In genomic region chr3:158097571-158098553, GRCh38 we compare ENCODE assay signal across 8 cellular contexts. TPM values are rescaled to one million over a fixed set of nuclear protein-coding genes. Genes with fewer than 3 reads are reported as not detected.
A peak's percentile ranks its signal among the peaks of the same experiment; 100 is the strongest.
DNase-seq lines count a peak whose midpoint lies in the region; ATAC-seq and TF ChIP-seq lines count a peak whose summit lies in the region.

No MANE protein-coding gene starts in this region.

- 14% methylated on average over 68 of the region's 68 CpGs for WGBS in right cardiac atrium

- TF ChIP-seq POLR2A in Peyer's patch (IDR thresholded peaks at IDR 0.05) (no peak), gastrocnemius medialis (IDR thresholded peaks at IDR 0.05) (no peak)

- TF ChIP-seq CTCF in BJ (IDR thresholded peaks at IDR 0.05; ENCODE audit: insufficient read depth, low read depth, low read length) (no peak), Peyer's patch (IDR thresholded peaks at IDR 0.05) (peak in 1 of 6 experiments; percentile 7), gastrocnemius medialis (IDR thresholded peaks at IDR 0.05 in 4 of 5, conservative IDR thresholded peaks at IDR 0.05 in 1 of 5) (no peak)

- peaks cover 0 to 23% (median 4%) of the 10 kb centered on the region in 4 donors for H3K4me1 ChIP-seq in Peyer's patch
- H3K4me1 ChIP-seq in right cardiac atrium (ENCODE audit: control insufficient read depth, insufficient read depth, low read length) = no peaks in the 10 kb centered on the region
- H3K4me1 ChIP-seq in gastrocnemius medialis = peaks cover 4 to 11% of the 10 kb centered on the region in 2 donors

- H3K4me3 ChIP-seq in BJ (ENCODE audit: low read depth, low read length) (peak overlapping the region; percentile 29), Peyer's patch (peak overlapping the region; percentile 42 to 70 (median 56)), right cardiac atrium (ENCODE audit: low read length) (peak overlapping the region; percentile 19), gastrocnemius medialis (peak overlapping the region; percentile 41 to 59 (median 50))

- in situ Hi-C loops in gastrocnemius medialis (cut with MboI; ENCODE audit: low sequenced_read_pairs in 4 of 4) = no loop called here

- no peaks in the 10 kb centered on the region for H3K27me3 ChIP-seq in BJ (ENCODE audit: control insufficient read depth, insufficient read depth, low read length)
- peaks cover 3 to 68% of the 10 kb centered on the region in 2 donors for H3K27me3 ChIP-seq in Peyer's patch
- H3K27me3 ChIP-seq in right cardiac atrium (ENCODE audit: control insufficient read depth, insufficient read depth) = no peaks in the 10 kb centered on the region
- H3K27me3 ChIP-seq in gastrocnemius medialis = peaks cover 83 to 100% (median 94%) of the 10 kb centered on the region in 3 donors

- H3K36me3 ChIP-seq in BJ (ENCODE audit: control insufficient read depth, insufficient read depth, low read length) = peaks cover 10% of the 10 kb centered on the region
- no peaks in the 10 kb centered on the region for H3K36me3 ChIP-seq in Peyer's patch
- no peaks in the 10 kb centered on the region for H3K36me3 ChIP-seq in gastrocnemius medialis

- DNase-seq in BJ (ENCODE audit: low read depth) (no peak), Peyer's patch (peak; percentile 60 to 88 (median 87)), right cardiac atrium (peak; percentile 18 to 63 (median 59)), gastrocnemius medialis (no peak), NCI-H2107 (lab: John Stamatoyannopoulos, UW) (no peak)
- DNase-seq in activated naive CD4-positive, alpha-beta T cell treated with Interleukin-2 at 50 U/mL for 16 hours = peak; percentile 76

- H3K27ac ChIP-seq in Peyer's patch = peak overlapping the region in 1 of 4 donors; percentile 54
- H3K27ac ChIP-seq in right cardiac atrium (ENCODE audit: low read length) = peak overlapping the region; percentile 55
- no peak overlapping the region for H3K27ac ChIP-seq in gastrocnemius medialis

- ATAC-seq in GM19351 (IDR thresholded peaks at IDR 0.05; ENCODE audit: unreplicated experiment) (peak; percentile 83), HG03520 (IDR thresholded peaks at IDR 0.05; ENCODE audit: unreplicated experiment) (peak; percentile 94), right cardiac atrium (peak; percentile 56 to 60), gastrocnemius medialis (peak in 1 of 2 donors; percentile 64)

- POLR2A ChIA-PET in BJ (lab: Charles Lee) = no interaction called here

- H3K9me3 ChIP-seq in Peyer's patch = peaks cover 0 to 7% (median 0%) of the 10 kb centered on the region in 4 donors
- H3K9me3 ChIP-seq in right cardiac atrium (ENCODE audit: control insufficient read depth, low read length) = no peaks in the 10 kb centered on the region
- no peaks in the 10 kb centered on the region for H3K9me3 ChIP-seq in gastrocnemius medialis

- intact Hi-C loops in right cardiac atrium (cut with DNase I) (no loop called here), gastrocnemius medialis (cut with DNase I; ENCODE audit: low total_unique reads) (no loop called here)

- CTCF ChIA-PET in BJ (lab: Yijun Ruan, JAX) = no interaction called here

RNA-seq across cellular contexts. Expression of gene SHOX2, which starts 8.4 kb away (rescaled TPM):
- polyA plus RNA-seq in BJ (2011; rRNA removed) = 11.9 and 13.6 TPM in 2 replicates
- polyA minus RNA-seq in BJ (2011; rRNA and poly(A)+ RNA removed) = 3.8 and 4.7 TPM in 2 replicates
- not detected for total RNA-seq in Peyer's patch
- 1 to 10 TPM; 1.2 to 3.8 (median 2.7) TPM for total RNA-seq in right cardiac atrium
- 7.4 TPM for polyA plus RNA-seq in right cardiac atrium
- 1 to 10 TPM in 2 of 4 donors, under 1 TPM in 2; 0.17 to 1.2 (median 0.85) TPM for total RNA-seq in gastrocnemius medialis

RNA-seq across cellular contexts. Expression of gene RSRC1, which starts 12.0 kb away (rescaled TPM):
- 2.7 and 7.6 TPM in 2 replicates for polyA plus RNA-seq in BJ (2011; rRNA removed)
- 6.2 and 10.2 TPM in 2 replicates for polyA minus RNA-seq in BJ (2011; rRNA and poly(A)+ RNA removed)
- 100 to 1,000 TPM in 1 of 4 donors, 10 to 100 TPM in 3; 12.4 to 152 (median 29.4) TPM for total RNA-seq in Peyer's patch
- 10 to 100 TPM; 28.0 to 31.0 (median 29.3) TPM for total RNA-seq in right cardiac atrium
- 23.0 TPM for polyA plus RNA-seq in right cardiac atrium
- 10 to 100 TPM; 27.7 to 36.7 (median 31.9) TPM for total RNA-seq in gastrocnemius medialis

Comparison
In these comparisons a context has a peak if more than half of its experiments do, and no peak if none do; other contexts are left out.
1. DNase-seq: peak in Peyer's patch (3 of 3), activated naive CD4-positive, alpha-beta T cell treated with Interleukin-2 at 50 U/mL for 16 hours (single experiment) and right cardiac atrium (3 of 3); none in BJ (single experiment), gastrocnemius medialis (0 of 2) and NCI-H2107 (single experiment).
2. Peak in every context shown above with its lines, with median percentiles within 50 percentile points of each other: H3K4me3 ChIP-seq.